Comparison of ENCODE assay signal across 18 cellular contexts in genomic region chr3:161607056-161607455, GRCh38.
"Had no signal": no experiment of that assay in that cellular context is flagged by ENCODE, and none has a peak within 500 bp of the region (broad histone marks: within the 10 kb centered on the region; RNA-seq: fewer than 3 reads in every experiment).

No MANE protein-coding gene starts in this region.

- ATAC-seq: esophagus mucosa; heart right ventricle; mucosa of descending colon; naive thymus-derived CD8-positive, alpha-beta T cell; sciatic nerve; stimulated activated memory B cell treated with anti-CD40 and anti-IgM and Interleukin-4, amounts not matched to agents 10 μg/mL and 1 μg/mL and 100 μg/mL, for 72 hours had no signal

- DNase-seq: cortex of kidney; dorsolateral prefrontal cortex; effector CD8-positive, alpha-beta T cell; heart right ventricle; hypothalamus; kidney glomerular epithelial cell; mucosa of descending colon; naive thymus-derived CD8-positive, alpha-beta T cell; spleen; stimulated activated CD4-positive, alpha-beta T cell treated with anti-CD3 and anti-CD28 coated beads, Interleukin-15, amount 100 ng/mL, for 24 hours; stimulated activated CD4-positive, alpha-beta T cell treated with anti-CD3 and anti-CD28 coated beads, Interleukin-1b, Interleukin-23, amount 100 ng/mL, for 48 hours; stimulated activated CD4-positive, alpha-beta T cell treated with anti-CD3 and anti-CD28 coated beads, Interleukin-4, amount 100 ng/mL, for 24 hours; tibial artery; upper lobe of left lung; uterus had no signal

- H3K4me3 ChIP-seq: dorsolateral prefrontal cortex, heart right ventricle, mucosa of descending colon, spleen, tibial artery, upper lobe of left lung, uterus had no signal
